ENCODE assay signal across 33 cellular contexts in the genomic region with DNA sequence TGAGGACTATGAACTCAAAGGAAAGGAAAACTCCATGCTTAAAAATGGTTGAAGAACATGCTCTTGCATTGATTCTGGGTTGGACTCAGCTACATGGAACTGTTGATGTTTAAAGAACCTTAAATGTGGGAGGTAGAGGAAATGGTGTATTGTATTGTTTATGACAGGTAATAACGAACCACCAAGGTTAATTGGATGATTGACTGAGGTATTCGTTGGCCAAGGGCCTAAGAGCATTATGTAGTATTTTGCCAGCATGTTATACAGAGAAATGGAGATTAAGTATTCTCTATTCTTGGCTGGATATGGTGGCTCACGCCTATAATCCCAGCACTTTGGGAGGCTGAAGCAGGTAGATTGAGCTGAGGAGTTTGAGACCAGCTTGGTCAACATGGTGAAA.
"Had no signal": no experiment of that assay in that cellular context is flagged by ENCODE, and none has a peak within 500 bp of the region (broad histone marks: within the 10 kb centered on the region; RNA-seq: fewer than 3 reads in every experiment).

No MANE protein-coding gene starts in this region.

- H3K27me3 ChIP-seq: MG63 had no signal

- ATAC-seq: activated CD8-positive, alpha-beta memory T cell treated with anti-CD3 and anti-CD28 coated beads, Interleukin-2, amount 10 ng/mL, durations not matched to agents 7 days and 5 days; activated naive CD8-positive, alpha-beta T cell treated with anti-CD3 and anti-CD28 coated beads, Interleukin-2, amount 50 U/mL, for 24 hours; T-cell; T-helper 17 cell had no signal

- H3K4me3 ChIP-seq: MG63, PC-9, SK-N-MC had no signal

- H3K27ac ChIP-seq: PC-9, SK-N-MC, WERI-Rb-1 had no signal

- H3K36me3 ChIP-seq: MG63, WERI-Rb-1 had no signal

- DNase-seq: activated CD4-positive, alpha-beta memory T cell treated with anti-CD3 and anti-CD28 coated beads, Interleukin-2, amount 10 ng/mL, durations not matched to agents 7 days and 5 days; activated CD4-positive, alpha-beta T cell treated with anti-CD3 and anti-CD28 coated beads for 1 hour; activated CD4-positive, alpha-beta T cell treated with anti-CD3 and anti-CD28 coated beads for 48 hours; activated CD4-positive, CD25-positive, alpha-beta regulatory T cell; activated CD8-positive, alpha-beta memory T cell treated with anti-CD3 and anti-CD28 coated beads for 24 hours; activated CD8-positive, alpha-beta memory T cell treated with anti-CD3 and anti-CD28 coated beads, Interleukin-2, amount 10 ng/mL, durations not matched to agents 7 days and 5 days; activated CD8-positive, alpha-beta memory T cell treated with anti-CD3 and anti-CD28 coated beads, Interleukin-2, amount 50 U/mL, for 48 hours; activated effector memory CD4-positive, alpha-beta T cell treated with Interleukin-2 at 50 U/mL for 16 hours; activated naive CD4-positive, alpha-beta T cell treated with anti-CD3 and anti-CD28 coated beads, Interleukin-2, amount 10 ng/mL, durations not matched to agents 7 days and 5 days; activated naive CD8-positive, alpha-beta T cell treated with anti-CD3 and anti-CD28 coated beads, Interleukin-2, amount 50 U/mL, for 24 hours; activated T-cell treated with anti-CD3 and anti-CD28 coated beads, Interleukin-2, amount 50 U/mL, for 48 hours; anterior cingulate cortex; caudate nucleus; cerebellar nuclear complex; Kasumi-1; KBM-7; NCI-H1048; NCI-H1105 treated with DMSO at 0.1 percent for 48 hours; NCI-H1436; NCI-H1694; NCI-H1930; NCI-H2081 treated with DMSO at 0.1 percent for 48 hours; NCI-H345; NCI-H524 treated with DMSO at 0.1 percent for 48 hours; Right ventricle myocardium superior; T-cell; T-helper 17 cell; T-helper 9 cell; WERI-Rb-1 had no signal

- FAIRE-seq: bronchial epithelial cell had no signal

- H3K4me2 ChIP-seq: PC-9 had no signal
